Comparison of ENCODE assay signal across 18 cellular contexts in genomic region chr2:136322436-136322835, GRCh38.
A peak's percentile ranks its signal among the peaks of the same experiment; 100 is the strongest.
DNase-seq lines count a peak whose midpoint lies in the region; ATAC-seq lines count a peak whose summit lies in the region.
"Had no signal": no experiment of that assay in that cellular context is flagged by ENCODE, and none has a peak within 500 bp of the region (broad histone marks: within the 10 kb centered on the region; RNA-seq: fewer than 3 reads in every experiment).

No MANE protein-coding gene starts in this region.

- peak overlapping the region in 3 of 4 donors; percentile 4 to 48 (median 24) for H3K4me3 Mint-ChIP-seq in CD4-positive, CD25-positive, alpha-beta regulatory T cell
- H3K4me3 Mint-ChIP-seq in activated T-helper 1 cell treated with anti-CD3 and anti-CD28 coated beads, Interleukin-12 subunit alpha, Interleukin-12 subunit beta, Interleukin-2, Interleukin-4 antibody, amounts not matched to agents 30 ng/mL and 10 ng/mL and 1 ng/mL, durations not matched to agents 14 hours and 24 hours and 36 hours = no peak overlapping the region

- no peak overlapping the region for H3K27ac ChIP-seq in CD4-positive, CD25-positive, alpha-beta regulatory T cell (ENCODE audit: insufficient read depth, low read length, poor library complexity, severe bottlenecking)
- H3K27ac ChIP-seq: pancreas, Peyer's patch, suprapubic skin had no signal

- no peaks in the 10 kb centered on the region for H3K9me3 Mint-ChIP-seq in CD4-positive, CD25-positive, alpha-beta regulatory T cell
- peaks cover 3% of the 10 kb centered on the region for H3K9me3 Mint-ChIP-seq in activated T-helper 1 cell treated with anti-CD3 and anti-CD28 coated beads, Interleukin-12 subunit alpha, Interleukin-12 subunit beta, Interleukin-2, Interleukin-4 antibody, amounts not matched to agents 30 ng/mL and 10 ng/mL and 1 ng/mL, durations not matched to agents 14 hours and 24 hours and 36 hours

- intact Hi-C loops in activated T-helper 1 cell treated with anti-CD3 and anti-CD28 coated beads, Interleukin-12 subunit alpha, Interleukin-12 subunit beta, Interleukin-2, Interleukin-4 antibody, amounts not matched to agents 30 ng/mL and 10 ng/mL and 1 ng/mL, durations not matched to agents 14 hours and 24 hours and 36 hours (cut with micrococcal nuclease) = loop anchor here (10.0 kb wide), 1 partner anchor 578 kb away; the partner anchor contains the start of gene UBXN4
- intact Hi-C loops in posterior vena cava (cut with DNase I) = no loop called here

- H3K4me1 ChIP-seq in CD4-positive, CD25-positive, alpha-beta regulatory T cell (ENCODE audit: control insufficient read depth, insufficient read depth, low read length, poor library complexity, severe bottlenecking) = peaks cover 19% of the 10 kb centered on the region
- H3K4me1 ChIP-seq: pancreas, suprapubic skin had no signal

- H3K27me3 ChIP-seq in CD4-positive, CD25-positive, alpha-beta regulatory T cell (ENCODE audit: control insufficient read depth, insufficient read depth, low read length) = no peaks in the 10 kb centered on the region
- H3K27me3 ChIP-seq: MG63, pancreas, Peyer's patch, suprapubic skin had no signal

- H3K36me3 Mint-ChIP-seq in CD4-positive, CD25-positive, alpha-beta regulatory T cell = no peaks in the 10 kb centered on the region
- H3K36me3 Mint-ChIP-seq in activated T-helper 1 cell treated with anti-CD3 and anti-CD28 coated beads, Interleukin-12 subunit alpha, Interleukin-12 subunit beta, Interleukin-2, Interleukin-4 antibody, amounts not matched to agents 30 ng/mL and 10 ng/mL and 1 ng/mL, durations not matched to agents 14 hours and 24 hours and 36 hours (ENCODE audit: low read depth) = peaks cover 5% of the 10 kb centered on the region

- H3K27ac Mint-ChIP-seq in CD4-positive, CD25-positive, alpha-beta regulatory T cell = peak overlapping the region; percentile 70 to 88 (median 84)
- peak overlapping the region; percentile 69 for H3K27ac Mint-ChIP-seq in activated T-helper 1 cell treated with anti-CD3 and anti-CD28 coated beads, Interleukin-12 subunit alpha, Interleukin-12 subunit beta, Interleukin-2, Interleukin-4 antibody, amounts not matched to agents 30 ng/mL and 10 ng/mL and 1 ng/mL, durations not matched to agents 14 hours and 24 hours and 36 hours

- DNase-seq in AML-193 (lab: John Stamatoyannopoulos, UW) (peak; percentile 54 to 63), NOMO-1 treated with DMSO at 0.1 percent for 48 hours (lab: John Stamatoyannopoulos, UW; ENCODE audit: unreplicated experiment) (peak; percentile 68), pons (ENCODE audit: low spot score) (no peak), NCI-H526 (lab: John Stamatoyannopoulos, UW) (no peak), posterior vena cava (ENCODE audit: low spot score) (no peak)
- DNase-seq in CD4-positive, CD25-positive, alpha-beta regulatory T cell = no peak
- no peak for DNase-seq in activated T-helper 1 cell treated with anti-CD3 and anti-CD28 coated beads, Interleukin-12 subunit alpha, Interleukin-12 subunit beta, Interleukin-2, Interleukin-4 antibody, amounts not matched to agents 30 ng/mL and 10 ng/mL and 1 ng/mL, durations not matched to agents 14 hours and 24 hours and 36 hours (ENCODE audit: low spot score)
- DNase-seq: activated CD4-positive, CD25-positive, alpha-beta regulatory T cell; anterior cingulate cortex; left colon; MG63; mucosa of descending colon; NCI-H2029 treated with DMSO at 0.1 percent for 48 hours; pancreas; Peyer's patch; stimulated activated CD4-positive, alpha-beta T cell treated with anti-CD3 and anti-CD28 coated beads, Interleukin-4, amount 100 ng/mL, for 1 hour had no signal

- H3K36me3 ChIP-seq in CD4-positive, CD25-positive, alpha-beta regulatory T cell (ENCODE audit: control insufficient read depth, insufficient read depth, low read length) = no peaks in the 10 kb centered on the region
- H3K36me3 ChIP-seq: MG63, pancreas, Peyer's patch, suprapubic skin had no signal

- peaks cover 4% of the 10 kb centered on the region for H3K27me3 Mint-ChIP-seq in CD4-positive, CD25-positive, alpha-beta regulatory T cell
- no peaks in the 10 kb centered on the region for H3K27me3 Mint-ChIP-seq in activated T-helper 1 cell treated with anti-CD3 and anti-CD28 coated beads, Interleukin-12 subunit alpha, Interleukin-12 subunit beta, Interleukin-2, Interleukin-4 antibody, amounts not matched to agents 30 ng/mL and 10 ng/mL and 1 ng/mL, durations not matched to agents 14 hours and 24 hours and 36 hours (ENCODE audit: insufficient read depth)

- peaks cover 16 to 53% (median 42%) of the 10 kb centered on the region in 4 donors for H3K4me1 Mint-ChIP-seq in CD4-positive, CD25-positive, alpha-beta regulatory T cell
- peaks cover 79% of the 10 kb centered on the region for H3K4me1 Mint-ChIP-seq in activated T-helper 1 cell treated with anti-CD3 and anti-CD28 coated beads, Interleukin-12 subunit alpha, Interleukin-12 subunit beta, Interleukin-2, Interleukin-4 antibody, amounts not matched to agents 30 ng/mL and 10 ng/mL and 1 ng/mL, durations not matched to agents 14 hours and 24 hours and 36 hours (ENCODE audit: low read depth)

- no peaks in the 10 kb centered on the region for H3K9me3 ChIP-seq in CD4-positive, CD25-positive, alpha-beta regulatory T cell (ENCODE audit: control insufficient read depth in 2 of 2, low read length in 2 of 2)
- H3K9me3 ChIP-seq: MG63, mucosa of descending colon, pancreas, Peyer's patch, suprapubic skin had no signal

- ATAC-seq in CD4-positive, CD25-positive, alpha-beta regulatory T cell (ENCODE audit: low read depth in 2 of 2) = no peak
- ATAC-seq in HG02884 (IDR thresholded peaks at IDR 0.05; ENCODE audit: unreplicated experiment) = no peak
- ATAC-seq: mucosa of descending colon, pancreas had no signal

- no peak overlapping the region for H3K4me3 ChIP-seq in CD4-positive, CD25-positive, alpha-beta regulatory T cell (ENCODE audit: low read depth, low read length)
- H3K4me3 ChIP-seq: MG63, mucosa of descending colon, pancreas, Peyer's patch, suprapubic skin had no signal

Comparison
In these comparisons a context has a peak if more than half of its experiments do, and no peak if none do; other contexts are left out.
1. DNase-seq: peak in AML-193 (2 of 2) and NOMO-1 treated with DMSO at 0.1 percent for 48 hours (single experiment); none in CD4-positive, CD25-positive, alpha-beta regulatory T cell (0 of 3), activated T-helper 1 cell treated with anti-CD3 and anti-CD28 coated beads, Interleukin-12 subunit alpha, Interleukin-12 subunit beta, Interleukin-2, Interleukin-4 antibody, amounts not matched to agents 30 ng/mL and 10 ng/mL and 1 ng/mL, durations not matched to agents 14 hours and 24 hours and 36 hours (single experiment), pons (single experiment), NCI-H526 (0 of 2) and posterior vena cava (single experiment).